Comparison of ENCODE assay signal across 25 cellular contexts in the genomic region with DNA sequence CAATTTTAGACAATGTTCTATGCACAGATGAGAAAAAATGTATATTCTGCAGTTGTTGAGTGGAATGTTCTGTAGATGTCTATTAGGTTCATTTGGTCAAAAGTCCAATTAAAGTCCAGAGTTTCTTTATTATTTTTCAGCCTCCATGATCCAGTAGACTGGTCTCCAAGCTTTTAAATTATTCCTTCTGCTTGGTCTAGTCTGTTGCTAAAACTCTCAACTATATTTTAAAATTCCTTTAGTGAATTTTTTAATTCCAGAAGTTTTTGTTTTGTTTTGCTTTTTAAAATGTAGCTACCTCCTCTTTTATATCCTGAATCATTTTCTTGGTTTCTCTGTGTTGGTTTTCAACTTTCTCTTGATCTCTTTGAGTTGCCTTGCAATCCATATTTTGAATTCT. TPM values are rescaled to one million over a fixed set of nuclear protein-coding genes. Genes with fewer than 3 reads are reported as not detected.
"Had no signal": no experiment of that assay in that cellular context is flagged by ENCODE, and none has a peak within 500 bp of the region (broad histone marks: within the 10 kb centered on the region; RNA-seq: fewer than 3 reads in every experiment).

No MANE protein-coding gene starts in this region.

- H3K27ac ChIP-seq: colonic mucosa, epithelial cell of prostate, esophagus squamous epithelium, gastrocnemius medialis, heart right ventricle, left lung, lower lobe of right lung had no signal

- FAIRE-seq: endometrium, keratinocyte had no signal

- DNase-seq: colonic mucosa; cortex of kidney; effector CD8-positive, alpha-beta T cell; effector memory CD8-positive, alpha-beta T cell; endodermal cell; erythroblast; esophagus squamous epithelium; foreskin fibroblast; foreskin melanocyte; gastrocnemius medialis; glutamatergic neuron; head of caudate nucleus; heart right ventricle; hippocampal formation; left cardiac atrium; left lung; left ventricle myocardium superior; lower lobe of right lung; mesenchymal stem cell; midbrain; naive thymus-derived CD4-positive, alpha-beta T cell had no signal

- H3K4me1 ChIP-seq: colonic mucosa, esophagus squamous epithelium, heart right ventricle, left lung, lower lobe of right lung had no signal

- ATAC-seq: effector memory CD8-positive, alpha-beta T cell; esophagus mucosa; gastrocnemius medialis; heart right ventricle; left cardiac atrium; left lung; left ventricle myocardium superior; lower lobe of right lung; naive thymus-derived CD4-positive, alpha-beta T cell had no signal

- H3K27me3 ChIP-seq: colonic mucosa, esophagus squamous epithelium, gastrocnemius medialis, heart right ventricle, left lung had no signal

- H3K9me3 ChIP-seq: colonic mucosa, gastrocnemius medialis had no signal

- H3K4me3 ChIP-seq: colonic mucosa, esophagus squamous epithelium, gastrocnemius medialis, heart right ventricle, left lung, lower lobe of right lung had no signal

- H3K36me3 ChIP-seq: colonic mucosa, esophagus squamous epithelium, gastrocnemius medialis, heart right ventricle, left lung, lower lobe of right lung had no signal

RNA-seq across cellular contexts. Expression of a gene that starts 24.6 kb away (rescaled TPM):
- polyA plus RNA-seq: naive thymus-derived CD4-positive, alpha-beta T cell had no signal

RNA-seq across cellular contexts. Expression of a gene that starts 30.5 kb away (rescaled TPM):
- total RNA-seq: esophagus mucosa had no signal
